Comparison of ENCODE assay signal across 1 cellular context in the genomic region with DNA sequence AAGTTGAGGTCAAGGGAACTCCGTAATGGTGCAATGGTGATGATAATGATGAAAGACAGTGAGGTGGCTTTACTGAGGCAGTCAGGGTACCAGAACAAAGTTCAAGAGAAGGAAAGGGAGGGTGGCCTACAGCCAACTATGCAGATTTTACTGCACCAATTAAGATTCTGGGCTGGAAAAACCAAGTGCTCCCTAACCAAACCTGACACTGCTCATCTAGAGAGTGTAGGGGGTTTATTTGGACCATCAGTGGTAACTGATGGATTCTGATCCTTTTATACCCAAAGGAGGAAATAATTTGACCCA.
TF ChIP-seq lines count a peak whose summit lies in the region.

No MANE protein-coding gene starts in this region.

TF ChIP-seq in H1, 55 proteins besides CTCF, POLR2A, EP300 and RAD21:
- TF ChIP-seq, protein P1, sequence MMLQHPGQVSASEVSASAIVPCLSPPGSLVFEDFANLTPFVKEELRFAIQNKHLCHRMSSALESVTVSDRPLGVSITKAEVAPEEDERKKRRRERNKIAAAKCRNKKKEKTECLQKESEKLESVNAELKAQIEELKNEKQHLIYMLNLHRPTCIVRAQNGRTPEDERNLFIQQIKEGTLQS (IDR thresholded peaks at IDR 0.05; ENCODE audit: insufficient read depth, low read depth, low read length) = no peak
- TF ChIP-seq HDAC6 (IDR thresholded peaks at IDR 0.05; ENCODE audit: low read depth, low read length) = no peak
- no peak for TF ChIP-seq BRCA1 (IDR thresholded peaks at IDR 0.05; ENCODE audit: low read depth, low read length)
- no peak for TF ChIP-seq GTF2F1 (IDR thresholded peaks at IDR 0.05; ENCODE audit: borderline replicate concordance, low read depth, low read length)
- no peak for TF ChIP-seq SIN3A (conservative IDR thresholded peaks at IDR 0.05 in 1 of 2, IDR thresholded peaks at IDR 0.05 in 1 of 2; ENCODE audit: low read depth in 1 of 2, low read length in 2 of 2)
